Comparison of ENCODE assay signal across 2 cellular contexts in the genomic region with DNA sequence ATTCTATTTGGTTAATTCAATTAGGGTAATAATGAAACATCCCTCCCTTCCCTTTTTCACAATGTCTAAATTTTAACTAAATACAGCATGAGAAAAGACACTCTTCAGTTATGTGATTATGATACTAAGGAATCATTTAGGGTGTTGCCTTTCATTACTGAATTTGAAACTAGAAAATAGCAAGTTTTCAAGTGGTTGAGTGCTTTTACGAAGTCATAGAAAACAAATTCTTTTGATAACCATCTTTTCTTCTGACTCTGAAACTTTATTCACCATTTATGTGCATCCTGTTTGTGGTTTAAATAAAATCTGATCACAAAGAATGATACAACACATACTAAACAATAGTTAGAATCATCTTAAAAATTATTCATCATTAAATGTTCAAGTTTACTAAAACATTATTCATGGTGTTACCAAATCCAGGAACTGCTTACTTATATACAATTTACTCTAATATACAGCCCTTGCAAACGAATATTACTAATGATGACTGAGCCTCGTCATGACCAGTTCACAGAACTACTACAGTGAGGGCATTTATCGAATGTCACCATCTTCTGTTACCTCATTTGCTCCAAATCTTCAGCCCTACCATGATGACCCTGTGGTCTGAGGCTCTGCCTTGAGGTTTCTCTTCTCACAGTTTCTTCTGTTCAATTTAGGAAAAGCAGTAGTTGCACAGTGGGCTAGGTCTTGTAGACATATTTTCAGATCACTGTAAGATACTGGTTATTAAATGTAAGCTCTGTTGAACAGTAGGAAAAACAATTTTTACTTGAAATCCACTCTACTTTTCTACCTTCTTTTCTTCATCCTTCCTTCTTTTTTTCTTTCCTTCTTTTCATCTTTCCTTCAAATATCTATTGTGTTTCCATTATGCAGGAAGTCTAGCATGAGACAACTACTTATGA.
TF ChIP-seq lines count a peak whose summit lies in the region.

No MANE protein-coding gene starts in this region.

TF ChIP-seq in HepG2, 621 proteins besides CTCF, POLR2A, EP300 and RAD21:
- TF ChIP-seq RNF2 (conservative IDR thresholded peaks at IDR 0.05; ENCODE audit: low read depth) (peak; percentile 65; the same call in 1 of the 2 replicates), DR1 (CRISPR knock-in tag; IDR thresholded peaks at IDR 0.05) (no peak), CBX2 (IDR thresholded peaks at IDR 0.05; ENCODE audit: low read depth, low read length) (peak; percentile 85; the same call in 1 of the 2 replicates), CBX2 (CRISPR knock-in tag; IDR thresholded peaks at IDR 0.05; ENCODE audit: low read depth) (no peak), ZNF556 (CRISPR knock-in tag; IDR thresholded peaks at IDR 0.05; ENCODE audit: borderline replicate concordance) (no peak), ARHGAP35 (CRISPR knock-in tag; IDR thresholded peaks at IDR 0.05; ENCODE audit: borderline replicate concordance) (no peak)
- TF ChIP-seq, protein P1, sequence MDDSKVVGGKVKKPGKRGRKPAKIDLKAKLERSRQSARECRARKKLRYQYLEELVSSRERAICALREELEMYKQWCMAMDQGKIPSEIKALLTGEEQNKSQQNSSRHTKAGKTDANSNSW (CRISPR knock-in tag; IDR thresholded peaks at IDR 0.05; ENCODE audit: borderline replicate concordance) = no peak
- TF ChIP-seq, protein P2, sequence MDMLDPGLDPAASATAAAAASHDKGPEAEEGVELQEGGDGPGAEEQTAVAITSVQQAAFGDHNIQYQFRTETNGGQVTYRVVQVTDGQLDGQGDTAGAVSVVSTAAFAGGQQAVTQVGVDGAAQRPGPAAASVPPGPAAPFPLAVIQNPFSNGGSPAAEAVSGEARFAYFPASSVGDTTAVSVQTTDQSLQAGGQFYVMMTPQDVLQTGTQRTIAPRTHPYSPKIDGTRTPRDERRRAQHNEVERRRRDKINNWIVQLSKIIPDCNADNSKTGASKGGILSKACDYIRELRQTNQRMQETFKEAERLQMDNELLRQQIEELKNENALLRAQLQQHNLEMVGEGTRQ (IDR thresholded peaks at IDR 0.05; ENCODE audit: low read depth, low read length) = no peak
- TF ChIP-seq, protein P2 (CRISPR knock-in tag; IDR thresholded peaks at IDR 0.05; ENCODE audit: borderline replicate concordance) = no peak

TF ChIP-seq in K562, 482 proteins besides CTCF, POLR2A, EP300 and RAD21:
- TF ChIP-seq RNF2 (IDR thresholded peaks at IDR 0.05) (peak; percentile 64; the same call in 1 of the 2 replicates), CBX8 (IDR thresholded peaks at IDR 0.05; ENCODE audit: borderline replicate concordance, extremely low read depth, low read depth, low read length, poor library complexity, severe bottlenecking) (peak; percentile 83)
- TF ChIP-seq, protein P3, sequence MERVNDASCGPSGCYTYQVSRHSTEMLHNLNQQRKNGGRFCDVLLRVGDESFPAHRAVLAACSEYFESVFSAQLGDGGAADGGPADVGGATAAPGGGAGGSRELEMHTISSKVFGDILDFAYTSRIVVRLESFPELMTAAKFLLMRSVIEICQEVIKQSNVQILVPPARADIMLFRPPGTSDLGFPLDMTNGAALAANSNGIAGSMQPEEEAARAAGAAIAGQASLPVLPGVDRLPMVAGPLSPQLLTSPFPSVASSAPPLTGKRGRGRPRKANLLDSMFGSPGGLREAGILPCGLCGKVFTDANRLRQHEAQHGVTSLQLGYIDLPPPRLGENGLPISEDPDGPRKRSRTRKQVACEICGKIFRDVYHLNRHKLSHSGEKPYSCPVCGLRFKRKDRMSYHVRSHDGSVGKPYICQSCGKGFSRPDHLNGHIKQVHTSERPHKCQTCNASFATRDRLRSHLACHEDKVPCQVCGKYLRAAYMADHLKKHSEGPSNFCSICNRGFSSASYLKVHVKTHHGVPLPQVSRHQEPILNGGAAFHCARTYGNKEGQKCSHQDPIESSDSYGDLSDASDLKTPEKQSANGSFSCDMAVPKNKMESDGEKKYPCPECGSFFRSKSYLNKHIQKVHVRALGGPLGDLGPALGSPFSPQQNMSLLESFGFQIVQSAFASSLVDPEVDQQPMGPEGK (CRISPR knock-in tag; IDR thresholded peaks at IDR 0.05; ENCODE audit: borderline replicate concordance) = no peak
